Comparison of ENCODE assay signal across 9 cellular contexts in the genomic region with DNA sequence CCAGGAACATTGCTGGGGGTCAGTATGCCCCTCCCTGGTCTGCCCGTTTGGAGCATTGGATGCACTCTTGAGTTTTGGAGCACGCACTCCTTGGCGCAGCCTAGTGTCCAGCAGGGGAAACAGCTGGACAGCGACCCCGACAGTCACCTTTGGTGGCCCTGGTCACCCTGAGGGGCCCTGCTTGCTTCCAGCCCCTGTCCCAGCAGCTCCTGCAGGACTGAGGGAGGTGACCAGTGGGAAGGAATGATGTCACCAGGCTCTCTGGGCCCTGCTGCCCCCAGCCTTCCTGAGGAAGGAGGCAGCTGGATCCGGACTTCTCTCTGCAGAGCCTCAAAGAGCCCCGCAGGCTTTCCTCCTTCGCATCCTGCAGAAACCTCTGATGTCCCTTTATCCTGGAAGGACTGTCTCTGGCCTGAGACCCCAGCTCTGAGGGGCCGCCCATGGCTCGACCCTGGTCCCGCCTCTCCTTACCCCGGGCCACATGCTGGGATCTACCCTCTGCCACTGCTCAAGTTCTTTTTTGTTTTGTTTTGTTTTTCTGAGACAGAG. TPM values are rescaled to one million over a fixed set of nuclear protein-coding genes. Genes with fewer than 3 reads are reported as not detected.
DNase-seq lines count a peak whose midpoint lies in the region; ATAC-seq and TF ChIP-seq lines count a peak whose summit lies in the region.
"Had no signal": no experiment of that assay in that cellular context is flagged by ENCODE, and none has a peak within 500 bp of the region (broad histone marks: within the 10 kb centered on the region; RNA-seq: fewer than 3 reads in every experiment).

No MANE protein-coding gene starts in this region.

- peak overlapping the region; percentile 89 for H3K27ac Mint-ChIP-seq in dendritic cell treated with granulocyte-macrophage colony-stimulating factor and Interleukin-4, amounts not matched to agents 40 ng/mL and 50 ng/mL, for 4 days

- peaks cover 0 to 13% of the 10 kb centered on the region in 2 donors for H3K4me1 ChIP-seq in mucosa of rectum (ENCODE audit: control insufficient read depth in 2 of 2, insufficient read depth in 2 of 2, low read length in 2 of 2)

- TF ChIP-seq CTCF in AG09309 (IDR thresholded peaks at IDR 0.05; ENCODE audit: control insufficient read depth, insufficient read depth, low read depth, low read length, missing control alignments) (peak; percentile 18), HL-60 (IDR thresholded peaks at IDR 0.05; ENCODE audit: insufficient read depth, low read length) (peak; percentile 33)

- no peak for DNase-seq in AG09309 (ENCODE audit: low read depth)
- no peak for DNase-seq in HL-60 (ENCODE audit: low read depth in 1 of 2, low spot score in 1 of 2)
- no peak for DNase-seq in effector CD4-positive, alpha-beta T cell
- no peak for DNase-seq in SK-N-DZ (ENCODE audit: low spot score)

- ATAC-seq in HG03135 (IDR thresholded peaks at IDR 0.05; ENCODE audit: unreplicated experiment): no peak
- no peak for ATAC-seq in GM21619 (IDR thresholded peaks at IDR 0.05; ENCODE audit: unreplicated experiment)

- no peaks in the 10 kb centered on the region for H3K27me3 ChIP-seq in HL-60 (ENCODE audit: insufficient read depth, poor library complexity, severe bottlenecking)
- H3K27me3 ChIP-seq in mucosa of rectum (ENCODE audit: control insufficient read depth in 2 of 2, insufficient read depth in 2 of 2, low read length in 2 of 2): peaks cover 0 to 2% of the 10 kb centered on the region in 2 donors

- H3K4me3 ChIP-seq in AG09309 (ENCODE audit: control insufficient read depth, low read depth, low read length) (no peak overlapping the region), HL-60 (replicated peaks; ENCODE audit: insufficient read depth, low read length) (no peak overlapping the region), mucosa of rectum (ENCODE audit: low read length in 2 of 2) (peak overlapping the region; percentile 21 to 31)

- H3K4me1 Mint-ChIP-seq in dendritic cell treated with granulocyte-macrophage colony-stimulating factor and Interleukin-4, amounts not matched to agents 40 ng/mL and 50 ng/mL, for 4 days (ENCODE audit: low read depth): peaks cover 40% of the 10 kb centered on the region

- H3K27ac ChIP-seq in HL-60 (replicated peaks) (peak overlapping the region; percentile 55), mucosa of rectum (ENCODE audit: low read depth in 2 of 2, low read length in 2 of 2) (peak overlapping the region in 1 of 2 donors; percentile 58)

- H3K9me3 ChIP-seq in mucosa of rectum (ENCODE audit: control insufficient read depth in 2 of 2, low read length in 2 of 2): no peaks in the 10 kb centered on the region

- H3K9ac ChIP-seq in mucosa of rectum (ENCODE audit: low read depth in 1 of 2, low read length in 2 of 2): peak overlapping the region in 1 of 2 donors; percentile 32

- intact Hi-C loops in dendritic cell treated with granulocyte-macrophage colony-stimulating factor and Interleukin-4, amounts not matched to agents 40 ng/mL and 50 ng/mL, for 4 days (cut with micrococcal nuclease): no loop called here

- H3K36me3 ChIP-seq in mucosa of rectum (ENCODE audit: control insufficient read depth in 2 of 2, insufficient read depth in 2 of 2, low read length in 2 of 2): no peaks in the 10 kb centered on the region

- peaks cover 8% of the 10 kb centered on the region for H3K27me3 Mint-ChIP-seq in dendritic cell treated with granulocyte-macrophage colony-stimulating factor and Interleukin-4, amounts not matched to agents 40 ng/mL and 50 ng/mL, for 4 days

- peaks cover 24% of the 10 kb centered on the region for H3K36me3 Mint-ChIP-seq in dendritic cell treated with granulocyte-macrophage colony-stimulating factor and Interleukin-4, amounts not matched to agents 40 ng/mL and 50 ng/mL, for 4 days (ENCODE audit: low read depth)

- H3K9me3 Mint-ChIP-seq in dendritic cell treated with granulocyte-macrophage colony-stimulating factor and Interleukin-4, amounts not matched to agents 40 ng/mL and 50 ng/mL, for 4 days: no peaks in the 10 kb centered on the region

- H3K4me3 Mint-ChIP-seq in dendritic cell treated with granulocyte-macrophage colony-stimulating factor and Interleukin-4, amounts not matched to agents 40 ng/mL and 50 ng/mL, for 4 days: peak overlapping the region; percentile 81

RNA-seq across cellular contexts. Expression of a gene that starts 11.8 kb away (rescaled TPM):
- polyA plus RNA-seq in SK-N-DZ (2014; cell fraction: cytosol; rRNA removed): not detected in 2 replicates
- polyA plus RNA-seq in SK-N-DZ (2014; cell fraction: nucleus; rRNA removed): 0.69 TPM in 1 of 2 replicates, not detected in the other
- polyA plus RNA-seq: adipose tissue had no signal

RNA-seq across cellular contexts. Expression of a gene that starts 21.9 kb away (rescaled TPM):
- polyA plus RNA-seq in SK-N-DZ (2014; cell fraction: cytosol; rRNA removed): not detected in 2 replicates
- polyA plus RNA-seq in SK-N-DZ (2014; cell fraction: nucleus; rRNA removed): not detected in 2 replicates

RNA-seq across cellular contexts. Expression of a gene that starts 25.1 kb away (rescaled TPM):
- 20.0 and 28.5 TPM in 2 replicates for polyA plus RNA-seq in SK-N-DZ (2014; cell fraction: cytosol; rRNA removed)
- polyA plus RNA-seq in SK-N-DZ (2014; cell fraction: nucleus; rRNA removed): 26.1 and 28.8 TPM in 2 replicates

RNA-seq across cellular contexts. Expression of a gene that starts 41.0 kb away (rescaled TPM):
- not detected in 2 replicates for polyA plus RNA-seq in SK-N-DZ (2014; cell fraction: cytosol; rRNA removed)
- polyA plus RNA-seq in SK-N-DZ (2014; cell fraction: nucleus; rRNA removed): not detected in 2 replicates

RNA-seq across cellular contexts. Expression of a gene that starts 47.5 kb away (rescaled TPM):
- polyA plus RNA-seq in SK-N-DZ (2014; cell fraction: cytosol; rRNA removed): 6.1 and 7.0 TPM in 2 replicates
- polyA plus RNA-seq in SK-N-DZ (2014; cell fraction: nucleus; rRNA removed): 7.0 and 9.3 TPM in 2 replicates

Comparison
In these comparisons a context has a peak if more than half of its experiments do, and no peak if none do; other contexts are left out.
1. H3K4me3 ChIP-seq: peak in mucosa of rectum (2 of 2); none in AG09309 (single experiment) and HL-60 (single experiment).